ENCODE assay signal across 8 cellular contexts in the genomic region with DNA sequence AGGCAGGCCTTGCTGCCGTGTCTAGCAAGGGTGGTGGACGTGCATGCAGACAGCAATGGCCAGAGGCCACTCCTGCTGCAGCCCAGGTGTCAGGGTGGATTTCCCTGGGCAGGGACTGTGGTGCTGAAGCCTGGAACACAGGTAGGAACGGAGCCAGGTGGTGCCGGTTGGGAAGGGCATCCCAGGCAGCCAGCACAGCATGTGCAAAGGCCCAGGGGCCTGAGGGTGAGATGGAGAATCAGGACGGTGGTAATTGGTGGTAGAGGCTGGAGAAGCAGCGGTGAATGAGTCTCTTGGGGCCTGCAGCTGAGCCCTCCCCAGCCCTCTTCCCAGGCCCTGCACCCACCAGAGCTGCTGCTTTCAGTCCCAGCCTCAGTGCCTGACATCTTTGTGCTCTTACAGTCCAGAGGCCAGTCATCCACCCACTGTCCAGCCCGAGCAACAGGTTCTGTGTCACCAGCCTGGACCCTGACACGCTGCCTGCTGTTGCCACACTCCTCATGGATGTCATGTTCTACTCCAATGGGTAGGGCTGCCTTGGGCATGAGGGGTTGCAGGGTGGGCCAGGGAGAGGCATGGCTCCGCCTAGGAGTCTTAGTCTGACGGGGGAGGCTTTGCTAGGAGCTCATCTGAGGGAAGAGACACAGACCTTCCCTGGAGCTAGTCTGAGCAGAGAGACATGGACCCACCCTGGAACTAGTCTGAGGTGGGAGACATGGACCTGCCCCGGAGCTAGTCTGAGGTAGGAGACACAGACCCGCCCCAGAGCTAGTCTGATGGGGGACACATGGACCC.
"Had no signal": no experiment of that assay in that cellular context is flagged by ENCODE, and none has a peak within 500 bp of the region (broad histone marks: within the 10 kb centered on the region; RNA-seq: fewer than 3 reads in every experiment).

No MANE protein-coding gene starts in this region.

- H3K9ac ChIP-seq: GM23248 had no signal

- H2AFZ ChIP-seq: GM23248 had no signal

- FAIRE-seq: K562 had no signal

- H3K4me3 ChIP-seq: GM23248, K562 had no signal

- H3K27ac ChIP-seq: GM23248, HL-60 had no signal

- ATAC-seq: K562 had no signal

- DNase-seq: GM23248, GOT3, H9, HCEC 1CT, HFFc6, IMR-90 had no signal
